18 cellular contexts compared by ENCODE assay signal in the genomic region with DNA sequence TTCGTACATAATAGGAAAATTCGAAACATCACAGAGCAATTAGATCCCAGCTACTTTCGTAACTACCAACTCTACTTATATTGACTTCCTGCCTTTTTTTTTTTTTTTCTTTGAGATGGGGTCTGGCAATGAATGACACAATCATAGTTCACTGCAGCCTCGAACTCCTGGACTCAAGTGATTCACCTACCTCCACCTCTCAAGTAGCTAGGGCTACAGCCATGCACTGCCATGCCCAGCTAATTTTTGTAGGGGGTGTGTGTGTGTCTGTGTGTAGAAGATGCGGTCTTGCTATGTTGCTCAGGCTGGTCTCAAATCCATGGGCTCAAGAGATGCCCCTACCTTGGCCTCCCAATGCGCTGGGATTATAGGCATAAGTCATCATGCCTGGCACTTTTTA. TPM values are rescaled to one million over a fixed set of nuclear protein-coding genes. Genes with fewer than 3 reads are reported as not detected.
DNase-seq lines count a peak whose midpoint lies in the region; ATAC-seq and TF ChIP-seq lines count a peak whose summit lies in the region.
"Had no signal": no experiment of that assay in that cellular context is flagged by ENCODE, and none has a peak within 500 bp of the region (broad histone marks: within the 10 kb centered on the region; RNA-seq: fewer than 3 reads in every experiment).

No MANE protein-coding gene starts in this region.

- TF ChIP-seq CTCF in cardiac muscle cell (IDR thresholded peaks at IDR 0.05; ENCODE audit: low read depth, low read length) (no peak), right atrium auricular region (IDR thresholded peaks at IDR 0.05) (no peak), RWPE2 (IDR thresholded peaks at IDR 0.05; ENCODE audit: poor library complexity, severe bottlenecking) (no peak)

- H3K27me3 ChIP-seq in cardiac muscle cell = no peaks in the 10 kb centered on the region
- no peaks in the 10 kb centered on the region for H3K27me3 ChIP-seq in right atrium auricular region
- H3K27me3 ChIP-seq in RWPE2 (ENCODE audit: insufficient read depth, poor library complexity, severe bottlenecking) = no peaks in the 10 kb centered on the region
- H3K27me3 ChIP-seq: breast epithelium, heart left ventricle, SJSA1, vagina had no signal

- peaks cover 20% of the 10 kb centered on the region for H3K36me3 ChIP-seq in cardiac muscle cell
- H3K36me3 ChIP-seq in right atrium auricular region = peaks cover 24% of the 10 kb centered on the region
- peaks cover 28% of the 10 kb centered on the region for H3K36me3 ChIP-seq in RWPE2 (ENCODE audit: low read depth)
- H3K36me3 ChIP-seq in urinary bladder (ENCODE audit: insufficient read depth) = peaks cover 3% of the 10 kb centered on the region
- H3K36me3 ChIP-seq: breast epithelium had no signal

- no peak overlapping the region for H3K4me3 ChIP-seq in cardiac muscle cell
- H3K4me3 ChIP-seq in right atrium auricular region = no peak overlapping the region
- no peak overlapping the region for H3K4me3 ChIP-seq in RWPE2 (ENCODE audit: severe bottlenecking)
- H3K4me3 ChIP-seq in urinary bladder (ENCODE audit: low read depth, low read length) = no peak overlapping the region
- H3K4me3 ChIP-seq: breast epithelium, heart left ventricle, SJSA1, vagina had no signal

- no peaks in the 10 kb centered on the region for H3K4me1 ChIP-seq in cardiac muscle cell (ENCODE audit: low read depth)
- H3K4me1 ChIP-seq in right atrium auricular region = peaks cover 0 to 4% of the 10 kb centered on the region in 2 donors
- no peaks in the 10 kb centered on the region for H3K4me1 ChIP-seq in RWPE2 (ENCODE audit: insufficient read depth, poor library complexity, severe bottlenecking)
- H3K4me1 ChIP-seq in urinary bladder (ENCODE audit: insufficient read depth) = no peaks in the 10 kb centered on the region
- H3K4me1 ChIP-seq: breast epithelium had no signal

- H3K27ac Mint-ChIP-seq in effector memory CD8-positive, alpha-beta T cell = peak overlapping the region; percentile 16 to 69

- peak; percentile 28; the same call in 1 of the 3 replicates for ATAC-seq in RWPE2 (ENCODE audit: low read depth)
- peak; percentile 18 for ATAC-seq in effector memory CD8-positive, alpha-beta T cell (replicated peaks)

- H3K9me3 Mint-ChIP-seq in effector memory CD8-positive, alpha-beta T cell = no peaks in the 10 kb centered on the region

- H3K9me3 ChIP-seq in cardiac muscle cell (ENCODE audit: low read depth) = no peaks in the 10 kb centered on the region
- no peaks in the 10 kb centered on the region for H3K9me3 ChIP-seq in right atrium auricular region
- H3K9me3 ChIP-seq in RWPE2 (ENCODE audit: severe bottlenecking) = no peaks in the 10 kb centered on the region
- H3K9me3 ChIP-seq: breast epithelium, heart left ventricle, SJSA1, vagina had no signal

- H3K27ac ChIP-seq in cardiac muscle cell (peak overlapping the region; percentile 62), right atrium auricular region (no peak overlapping the region), RWPE2 (ENCODE audit: poor library complexity, severe bottlenecking) (no peak overlapping the region), urinary bladder (ENCODE audit: low read depth) (peak overlapping the region; percentile 70)
- H3K27ac ChIP-seq: heart left ventricle, SJSA1, vagina had no signal

- H3K27me3 Mint-ChIP-seq in effector memory CD8-positive, alpha-beta T cell = no peaks in the 10 kb centered on the region

- DNase-seq in cardiac muscle cell (ENCODE audit: low read depth in 1 of 2, low spot score in 1 of 2) (no peak), right atrium auricular region (ENCODE audit: low spot score) (no peak), RWPE2 (ENCODE audit: low spot score) (no peak), SW 1271 (lab: John Stamatoyannopoulos, UW) (no peak), HUDEP-2 (lab: John Stamatoyannopoulos, UW; ENCODE audit: unreplicated experiment in 76 of 76) (no peak), NOMO-1 treated with DMSO at 0.1 percent for 48 hours (lab: John Stamatoyannopoulos, UW; ENCODE audit: unreplicated experiment) (no peak)
- no peak for DNase-seq in effector memory CD8-positive, alpha-beta T cell
- DNase-seq: AML-193; GOT3; heart left ventricle; NCI-H2029; stimulated activated CD4-positive, alpha-beta T cell treated with anti-CD3 and anti-CD28 coated beads, Interleukin-2, amount 100 ng/mL, for 24 hours had no signal

- no peak overlapping the region for H3K4me3 Mint-ChIP-seq in effector memory CD8-positive, alpha-beta T cell

- peaks cover 55% of the 10 kb centered on the region for H3K36me3 Mint-ChIP-seq in effector memory CD8-positive, alpha-beta T cell (ENCODE audit: insufficient read depth)

- no peaks in the 10 kb centered on the region for H3K4me1 Mint-ChIP-seq in effector memory CD8-positive, alpha-beta T cell (ENCODE audit: low read depth in 2 of 2)

- WGBS in urinary bladder = 66% methylated on average over 6 of the region's 6 CpGs

RNA-seq across cellular contexts. Expression of a gene that starts 5.8 kb away (rescaled TPM):
- 88.3 and 93.1 TPM in 2 replicates for total RNA-seq in cardiac muscle cell
- polyA plus RNA-seq in cardiac muscle cell = 220 and 243 TPM in 2 replicates
- total RNA-seq in right atrium auricular region = 100 to 1,000 TPM in 1 of 2 donors, 10 to 100 TPM in 1; 97.6 to 156 TPM
- 91.9 TPM for total RNA-seq in urinary bladder
- 110 TPM for polyA plus RNA-seq in urinary bladder

RNA-seq across cellular contexts. Expression of a gene that starts 42.3 kb away (rescaled TPM):
- total RNA-seq in cardiac muscle cell (237 and 293 TPM in 2 replicates), right atrium auricular region (100 to 1,000 TPM; 131 to 159 TPM), urinary bladder (454 TPM)
- polyA plus RNA-seq in cardiac muscle cell (344 and 399 TPM in 2 replicates), urinary bladder (163 TPM)

RNA-seq across cellular contexts. Expression of a gene that starts 47.3 kb away (rescaled TPM):
- total RNA-seq in cardiac muscle cell (0.81 TPM in 1 of 2 replicates, not detected in the other), right atrium auricular region (not detected), urinary bladder (not detected)
- polyA plus RNA-seq in cardiac muscle cell (0.06 and 0.37 TPM in 2 replicates), urinary bladder (not detected)
- total RNA-seq: G401, heart left ventricle, kidney epithelial cell, SJSA1, vagina had no signal
- polyA plus RNA-seq: heart left ventricle had no signal

RNA-seq across cellular contexts. Expression of a gene that starts 53.9 kb away (rescaled TPM):
- total RNA-seq in cardiac muscle cell = 2.3 and 5.3 TPM in 2 replicates
- 1.3 and 4.0 TPM in 2 replicates for polyA plus RNA-seq in cardiac muscle cell
- 1 to 10 TPM in 1 of 2 donors, under 1 TPM in 1; 0.70 to 1.3 TPM for total RNA-seq in right atrium auricular region
- 0.63 TPM for total RNA-seq in urinary bladder
- polyA plus RNA-seq in urinary bladder = 0.56 TPM
- total RNA-seq: G401, kidney epithelial cell, SJSA1, vagina had no signal

RNA-seq across cellular contexts. Expression of a gene that starts 59.1 kb away (rescaled TPM):
- total RNA-seq in cardiac muscle cell (22.2 and 42.5 TPM in 2 replicates), right atrium auricular region (10 to 100 TPM; 15.8 to 28.6 TPM), urinary bladder (1.4 TPM)
- polyA plus RNA-seq in cardiac muscle cell (15.2 and 20.5 TPM in 2 replicates), urinary bladder (3.1 TPM)

Comparison
In these comparisons a context has a peak if more than half of its experiments do, and no peak if none do; other contexts are left out.
1. H3K27ac ChIP-seq: peak in cardiac muscle cell (single experiment) and urinary bladder (single experiment); none in right atrium auricular region (0 of 2) and RWPE2 (single experiment).